Comparison of ENCODE assay signal across 13 cellular contexts in the genomic region with DNA sequence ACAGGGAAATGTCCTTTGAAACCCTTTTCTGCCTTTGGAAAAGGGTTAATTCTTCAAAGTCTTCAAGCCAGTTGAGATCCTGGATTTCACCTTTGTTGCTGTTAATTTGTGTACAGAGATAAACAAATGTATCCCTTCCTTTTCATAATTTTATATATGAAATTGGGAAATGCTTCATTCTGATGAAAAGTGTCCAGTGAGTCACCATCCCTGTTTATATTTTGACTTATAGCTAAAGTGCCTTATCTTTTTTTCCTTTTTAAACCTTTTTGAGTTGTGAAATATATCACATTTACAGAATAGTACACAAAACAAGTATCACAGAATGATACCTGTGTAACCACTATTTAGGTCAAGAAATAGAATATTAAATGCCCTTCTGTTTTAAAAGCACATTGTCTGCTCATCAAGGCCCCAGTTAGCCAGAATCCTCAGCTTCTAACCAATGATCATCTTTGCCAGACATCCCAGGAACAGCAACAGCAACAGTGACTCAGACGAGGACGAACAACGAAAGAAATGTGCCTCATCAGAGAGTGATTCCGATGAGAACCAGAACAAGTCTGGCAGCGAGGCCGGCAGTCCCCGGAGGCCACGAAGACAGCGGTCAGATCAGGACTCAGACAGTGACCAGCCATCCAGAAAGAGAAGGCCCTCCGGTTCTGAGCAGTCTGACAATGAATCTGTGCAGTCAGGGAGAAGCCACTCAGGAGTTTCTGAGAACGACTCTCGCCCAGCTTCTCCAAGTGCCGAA. TPM values are rescaled to one million over a fixed set of nuclear protein-coding genes. Genes with fewer than 3 reads are reported as not detected.
DNase-seq lines count a peak whose midpoint lies in the region; ATAC-seq and TF ChIP-seq lines count a peak whose summit lies in the region.
"Had no signal": no experiment of that assay in that cellular context is flagged by ENCODE, and none has a peak within 500 bp of the region (broad histone marks: within the 10 kb centered on the region; RNA-seq: fewer than 3 reads in every experiment).

No MANE protein-coding gene starts in this region.

- no peaks in the 10 kb centered on the region for H3K9me3 ChIP-seq in endodermal cell (ENCODE audit: control insufficient read depth, low read length)
- H3K9me3 ChIP-seq in tibial artery, result no peaks in the 10 kb centered on the region
- H3K9me3 ChIP-seq: right lobe of liver had no signal

- no peak overlapping the region for H3K4me3 ChIP-seq in endodermal cell (ENCODE audit: low read length)
- H3K4me3 ChIP-seq in tibial artery, result no peak overlapping the region
- H3K4me3 ChIP-seq: right lobe of liver had no signal

- H3K27me3 ChIP-seq in endodermal cell (ENCODE audit: control insufficient read depth, insufficient read depth, low read length, poor library complexity, severe bottlenecking) (no peaks in the 10 kb centered on the region), tibial artery (no peaks in the 10 kb centered on the region)
- H3K27me3 ChIP-seq: right lobe of liver had no signal

- H3K27ac Mint-ChIP-seq in activated CD4-positive, alpha-beta T cell treated with anti-CD3 and anti-CD28 coated beads for 36 hours, result no peak overlapping the region
- H3K27ac Mint-ChIP-seq in activated CD4-positive, alpha-beta T cell treated with anti-CD3 and anti-CD28 coated beads, Interleukin-2, amount 10 ng/mL, durations not matched to agents 7 days and 5 days, result no peak overlapping the region
- H3K27ac Mint-ChIP-seq in endodermal cell, result peak overlapping the region; percentile 48
- H3K27ac Mint-ChIP-seq in memory B cell, result peak overlapping the region; percentile 80
- no peak overlapping the region for H3K27ac Mint-ChIP-seq in stimulated activated naive B cell treated with anti-CD40 and anti-IgM and Interleukin-4, amounts not matched to agents 10 μg/mL and 1 μg/mL and 100 μg/mL, for 72 hours

- CTCF ChIA-PET in activated CD4-positive, alpha-beta T cell treated with anti-CD3 and anti-CD28 coated beads for 36 hours (lab: Charles Lee), result interaction anchor here (0.7 to 1.2 kb wide), 4 partner anchors 9 to 237 kb away, joined by 3 to 4 read pairs (median 3); no protein-coding TSS in a partner anchor
- CTCF ChIA-PET in activated CD4-positive, alpha-beta T cell treated with anti-CD3 and anti-CD28 coated beads, Interleukin-2, amount 10 ng/mL, durations not matched to agents 7 days and 5 days (lab: Charles Lee), result interaction anchor here (1.0 to 1.5 kb wide), 3 partner anchors 11 to 31 kb away, joined by 3 to 5 read pairs (median 4); partner anchors contain the start of gene EIF4G2

- intact Hi-C loops in activated CD4-positive, alpha-beta T cell treated with anti-CD3 and anti-CD28 coated beads for 36 hours (cut with DNase I, micrococcal nuclease), result no loop called here
- intact Hi-C loops in tibial artery (cut with DNase I; ENCODE audit: low total_unique reads), result no loop called here

- 93 to 96% methylated on average over 13 of the region's 13 CpGs for WGBS in endodermal cell (ENCODE audit: insufficient coverage in 1 of 2, insufficient read length in 1 of 2), 2 experiments

- POLR2A ChIA-PET in activated CD4-positive, alpha-beta T cell treated with anti-CD3 and anti-CD28 coated beads for 36 hours (lab: Charles Lee), result no interaction called here
- POLR2A ChIA-PET in activated CD4-positive, alpha-beta T cell treated with anti-CD3 and anti-CD28 coated beads, Interleukin-2, amount 10 ng/mL, durations not matched to agents 7 days and 5 days (lab: Charles Lee), result no interaction called here

- no peak overlapping the region for H3K27ac ChIP-seq in endodermal cell (ENCODE audit: low read depth, low read length)
- H3K27ac ChIP-seq in tibial artery, result peak overlapping the region; percentile 16 to 43
- H3K27ac ChIP-seq: 22Rv1, right lobe of liver had no signal

- peaks cover 30% of the 10 kb centered on the region for H3K36me3 Mint-ChIP-seq in activated CD4-positive, alpha-beta T cell treated with anti-CD3 and anti-CD28 coated beads for 36 hours (ENCODE audit: low read depth)
- peaks cover 40% of the 10 kb centered on the region for H3K36me3 Mint-ChIP-seq in activated CD4-positive, alpha-beta T cell treated with anti-CD3 and anti-CD28 coated beads, Interleukin-2, amount 10 ng/mL, durations not matched to agents 7 days and 5 days (ENCODE audit: low read depth)
- H3K36me3 Mint-ChIP-seq in endodermal cell (ENCODE audit: low read depth) (peaks cover 50% of the 10 kb centered on the region), memory B cell (peaks cover 40% of the 10 kb centered on the region)
- peaks cover 38 to 64% of the 10 kb centered on the region in 2 donors for H3K36me3 Mint-ChIP-seq in stimulated activated naive B cell treated with anti-CD40 and anti-IgM and Interleukin-4, amounts not matched to agents 10 μg/mL and 1 μg/mL and 100 μg/mL, for 72 hours

- peaks cover 8% of the 10 kb centered on the region for H3K4me1 Mint-ChIP-seq in activated CD4-positive, alpha-beta T cell treated with anti-CD3 and anti-CD28 coated beads for 36 hours
- no peaks in the 10 kb centered on the region for H3K4me1 Mint-ChIP-seq in activated CD4-positive, alpha-beta T cell treated with anti-CD3 and anti-CD28 coated beads, Interleukin-2, amount 10 ng/mL, durations not matched to agents 7 days and 5 days
- no peaks in the 10 kb centered on the region for H3K4me1 Mint-ChIP-seq in endodermal cell
- H3K4me1 Mint-ChIP-seq in memory B cell, result peaks cover 7% of the 10 kb centered on the region
- peaks cover 3 to 11% of the 10 kb centered on the region in 2 donors for H3K4me1 Mint-ChIP-seq in stimulated activated naive B cell treated with anti-CD40 and anti-IgM and Interleukin-4, amounts not matched to agents 10 μg/mL and 1 μg/mL and 100 μg/mL, for 72 hours

- no peak for ATAC-seq in activated CD4-positive, alpha-beta T cell treated with anti-CD3 and anti-CD28 coated beads for 36 hours
- ATAC-seq in memory B cell (ENCODE audit: low read depth), result no peak
- ATAC-seq in stimulated activated naive B cell treated with anti-CD40 and anti-IgM and Interleukin-4, amounts not matched to agents 10 μg/mL and 1 μg/mL and 100 μg/mL, for 72 hours (replicated peaks), result no peak
- ATAC-seq in esophagus mucosa, result no peak
- no peak for ATAC-seq in HG02798 (IDR thresholded peaks at IDR 0.05; ENCODE audit: poor library complexity, unreplicated experiment)
- ATAC-seq: activated CD8-positive, alpha-beta T cell treated with anti-CD3 and anti-CD28 coated beads for 36 hours had no signal

- no peaks in the 10 kb centered on the region for H3K4me1 ChIP-seq in endodermal cell (ENCODE audit: control insufficient read depth, insufficient read depth, low read length)
- H3K4me1 ChIP-seq in tibial artery, result no peaks in the 10 kb centered on the region

- H3K4me3 Mint-ChIP-seq in activated CD4-positive, alpha-beta T cell treated with anti-CD3 and anti-CD28 coated beads for 36 hours, result no peak overlapping the region
- no peak overlapping the region for H3K4me3 Mint-ChIP-seq in activated CD4-positive, alpha-beta T cell treated with anti-CD3 and anti-CD28 coated beads, Interleukin-2, amount 10 ng/mL, durations not matched to agents 7 days and 5 days
- H3K4me3 Mint-ChIP-seq in endodermal cell (no peak overlapping the region), memory B cell (no peak overlapping the region)
- H3K4me3 Mint-ChIP-seq in stimulated activated naive B cell treated with anti-CD40 and anti-IgM and Interleukin-4, amounts not matched to agents 10 μg/mL and 1 μg/mL and 100 μg/mL, for 72 hours, result no peak overlapping the region
- H3K4me3 Mint-ChIP-seq: activated CD8-positive, alpha-beta T cell treated with anti-CD3 and anti-CD28 coated beads for 36 hours had no signal

- H3K9me3 Mint-ChIP-seq in activated CD4-positive, alpha-beta T cell treated with anti-CD3 and anti-CD28 coated beads for 36 hours (ENCODE audit: low read depth), result no peaks in the 10 kb centered on the region
- H3K9me3 Mint-ChIP-seq in activated CD4-positive, alpha-beta T cell treated with anti-CD3 and anti-CD28 coated beads, Interleukin-2, amount 10 ng/mL, durations not matched to agents 7 days and 5 days, result no peaks in the 10 kb centered on the region
- H3K9me3 Mint-ChIP-seq in endodermal cell (no peaks in the 10 kb centered on the region), memory B cell (no peaks in the 10 kb centered on the region)
- no peaks in the 10 kb centered on the region for H3K9me3 Mint-ChIP-seq in stimulated activated naive B cell treated with anti-CD40 and anti-IgM and Interleukin-4, amounts not matched to agents 10 μg/mL and 1 μg/mL and 100 μg/mL, for 72 hours
- H3K9me3 Mint-ChIP-seq: activated CD8-positive, alpha-beta T cell treated with anti-CD3 and anti-CD28 coated beads for 36 hours had no signal

- H3K27me3 Mint-ChIP-seq in activated CD4-positive, alpha-beta T cell treated with anti-CD3 and anti-CD28 coated beads for 36 hours, result no peaks in the 10 kb centered on the region
- H3K27me3 Mint-ChIP-seq in activated CD4-positive, alpha-beta T cell treated with anti-CD3 and anti-CD28 coated beads, Interleukin-2, amount 10 ng/mL, durations not matched to agents 7 days and 5 days, result no peaks in the 10 kb centered on the region
- H3K27me3 Mint-ChIP-seq in endodermal cell (ENCODE audit: insufficient read depth), result no peaks in the 10 kb centered on the region
- H3K27me3 Mint-ChIP-seq in memory B cell, result no peaks in the 10 kb centered on the region
- H3K27me3 Mint-ChIP-seq in stimulated activated naive B cell treated with anti-CD40 and anti-IgM and Interleukin-4, amounts not matched to agents 10 μg/mL and 1 μg/mL and 100 μg/mL, for 72 hours, result no peaks in the 10 kb centered on the region
- H3K27me3 Mint-ChIP-seq: activated CD8-positive, alpha-beta T cell treated with anti-CD3 and anti-CD28 coated beads for 36 hours had no signal

- no peak for TF ChIP-seq CTCF in endodermal cell (conservative IDR thresholded peaks at IDR 0.05)
- TF ChIP-seq CTCF in tibial artery (IDR thresholded peaks at IDR 0.05), result no peak

- H3K36me3 ChIP-seq in endodermal cell (ENCODE audit: control insufficient read depth, insufficient read depth, low read length) (peaks cover 60% of the 10 kb centered on the region), tibial artery (peaks cover 48 to 66% (median 51%) of the 10 kb centered on the region in 3 donors)

- H3K9ac ChIP-seq in endodermal cell (ENCODE audit: extremely low read depth, low read length, poor library complexity, severe bottlenecking), result no peak overlapping the region

- DNase-seq in activated CD4-positive, alpha-beta T cell treated with anti-CD3 and anti-CD28 coated beads for 36 hours, result peak; percentile 10
- no peak for DNase-seq in activated CD4-positive, alpha-beta T cell treated with anti-CD3 and anti-CD28 coated beads, Interleukin-2, amount 10 ng/mL, durations not matched to agents 7 days and 5 days
- no peak for DNase-seq in endodermal cell
- no peak for DNase-seq in memory B cell (ENCODE audit: low spot score in 2 of 2)
- peak; percentile 51 to 73 for DNase-seq in tibial artery
- no peak for DNase-seq in stimulated activated naive B cell treated with anti-CD40 and anti-IgM and Interleukin-4, amounts not matched to agents 10 μg/mL and 1 μg/mL and 100 μg/mL, for 72 hours
- DNase-seq: activated CD8-positive, alpha-beta T cell treated with anti-CD3 and anti-CD28 coated beads for 36 hours; central memory CD4-positive, alpha-beta T cell; NCI-H146; right lobe of liver had no signal

RNA-seq across cellular contexts. Expression of gene CTR9, which starts 27.3 kb away (rescaled TPM):
- 10 to 100 TPM; 39.7 to 43.9 TPM for total RNA-seq in activated CD4-positive, alpha-beta T cell treated with anti-CD3 and anti-CD28 coated beads for 36 hours
- total RNA-seq in activated CD4-positive, alpha-beta T cell treated with anti-CD3 and anti-CD28 coated beads, Interleukin-2, amount 10 ng/mL, durations not matched to agents 7 days and 5 days, result 10 to 100 TPM; 45.3 to 47.0 TPM
- 10 to 100 TPM; 32.7 to 37.5 TPM for total RNA-seq in endodermal cell
- 37.6 TPM for polyA plus RNA-seq in endodermal cell (2013, experiment 1 of 2)
- polyA plus RNA-seq in endodermal cell (2013, experiment 2 of 2), result 34.5 TPM
- 23.4 TPM for total RNA-seq in esophagus mucosa

RNA-seq across cellular contexts. Expression of gene EIF4G2, which starts 30.3 kb away (rescaled TPM):
- total RNA-seq in activated CD4-positive, alpha-beta T cell treated with anti-CD3 and anti-CD28 coated beads for 36 hours, result 1,000 to 10,000 TPM in 1 of 2 experiments, 100 to 1,000 TPM in 1; 953 to 1,693 TPM
- 100 to 1,000 TPM; 650 to 817 TPM for total RNA-seq in activated CD4-positive, alpha-beta T cell treated with anti-CD3 and anti-CD28 coated beads, Interleukin-2, amount 10 ng/mL, durations not matched to agents 7 days and 5 days
- total RNA-seq in endodermal cell, result 1,000 to 10,000 TPM in 1 of 2 donors, 100 to 1,000 TPM in 1; 753 to 1,007 TPM
- 784 TPM for polyA plus RNA-seq in endodermal cell (2013, experiment 1 of 2)
- polyA plus RNA-seq in endodermal cell (2013, experiment 2 of 2), result 809 TPM
- total RNA-seq in esophagus mucosa, result 1,012 TPM

Comparison
In these comparisons a context has a peak if more than half of its experiments do, and no peak if none do; other contexts are left out.
1. DNase-seq: peak in activated CD4-positive, alpha-beta T cell treated with anti-CD3 and anti-CD28 coated beads for 36 hours (single experiment) and tibial artery (2 of 2); none in activated CD4-positive, alpha-beta T cell treated with anti-CD3 and anti-CD28 coated beads, Interleukin-2, amount 10 ng/mL, durations not matched to agents 7 days and 5 days (single experiment), endodermal cell (single experiment), memory B cell (0 of 2) and stimulated activated naive B cell treated with anti-CD40 and anti-IgM and Interleukin-4, amounts not matched to agents 10 μg/mL and 1 μg/mL and 100 μg/mL, for 72 hours (single experiment).
2. H3K27ac Mint-ChIP-seq: peak in endodermal cell (single experiment) and memory B cell (single experiment); none in activated CD4-positive, alpha-beta T cell treated with anti-CD3 and anti-CD28 coated beads for 36 hours (single experiment), activated CD4-positive, alpha-beta T cell treated with anti-CD3 and anti-CD28 coated beads, Interleukin-2, amount 10 ng/mL, durations not matched to agents 7 days and 5 days (single experiment) and stimulated activated naive B cell treated with anti-CD40 and anti-IgM and Interleukin-4, amounts not matched to agents 10 μg/mL and 1 μg/mL and 100 μg/mL, for 72 hours (single experiment).